In the genomic region with DNA sequence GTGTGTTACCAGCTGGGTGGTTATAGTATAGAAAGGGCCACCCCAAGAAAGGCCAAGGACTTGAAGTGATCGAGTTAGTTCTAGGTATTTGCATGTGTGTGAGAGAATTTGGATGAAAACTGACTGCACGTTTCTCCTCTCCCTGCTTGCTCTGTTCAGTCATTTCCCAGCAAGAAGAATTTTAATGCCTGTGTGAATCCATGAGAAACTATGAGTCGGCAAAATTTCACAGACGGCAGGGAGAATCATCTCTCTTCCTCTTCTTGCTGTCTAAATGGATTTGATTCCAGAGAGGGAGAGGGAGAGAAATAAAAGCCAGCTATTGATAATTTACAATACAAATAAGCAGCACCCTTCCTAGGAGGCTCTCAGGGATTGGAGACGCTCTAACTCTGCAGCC, we compare ENCODE assay signal across 12 cellular contexts.
A peak's percentile ranks its signal among the peaks of the same experiment; 100 is the strongest.
DNase-seq lines count a peak whose midpoint lies in the region; ATAC-seq and TF ChIP-seq lines count a peak whose summit lies in the region.
"Had no signal": no experiment of that assay in that cellular context is flagged by ENCODE, and none has a peak within 500 bp of the region (broad histone marks: within the 10 kb centered on the region; RNA-seq: fewer than 3 reads in every experiment).

No MANE protein-coding gene starts in this region.

- H3K9me3 ChIP-seq in left ventricle myocardium inferior (replicated peaks), result no peaks in the 10 kb centered on the region
- no peaks in the 10 kb centered on the region for H3K9me3 ChIP-seq in gastrocnemius medialis

- H3K4me1 ChIP-seq in left ventricle myocardium inferior, result peaks cover 24% of the 10 kb centered on the region
- H3K4me1 ChIP-seq in gastrocnemius medialis, result peaks cover 3 to 8% of the 10 kb centered on the region in 2 donors

- in situ Hi-C loops in gastrocnemius medialis (cut with MboI; ENCODE audit: low sequenced_read_pairs in 4 of 4), result loop anchor here in 3 of 4 donors (25.0 kb wide), 3 partner anchors 254 to 571 kb away; no protein-coding TSS in a partner anchor

- H3K4me3 ChIP-seq in left ventricle myocardium inferior (no peak overlapping the region), gastrocnemius medialis (no peak overlapping the region)

- TF ChIP-seq CTCF in left ventricle myocardium inferior (IDR thresholded peaks at IDR 0.05; ENCODE audit: borderline replicate concordance) (no peak), brain (conservative IDR thresholded peaks at IDR 0.05) (no peak), mesothelial cell of epicardium (IDR thresholded peaks at IDR 0.05; ENCODE audit: unreplicated experiment) (no peak), gastrocnemius medialis (IDR thresholded peaks at IDR 0.05 in 4 of 5, conservative IDR thresholded peaks at IDR 0.05 in 1 of 5) (no peak)

- H3K9me3 Mint-ChIP-seq in brain (no peaks in the 10 kb centered on the region), mesothelial cell of epicardium (no peaks in the 10 kb centered on the region)

- peak overlapping the region; percentile 66 for H3K27ac ChIP-seq in left ventricle myocardium inferior (replicated peaks)
- no peak overlapping the region for H3K27ac ChIP-seq in gastrocnemius medialis

- intact Hi-C loops in left ventricle myocardium inferior (cut with micrococcal nuclease), result no loop called here
- intact Hi-C loops in left ventricle myocardium superior (cut with micrococcal nuclease), result no loop called here
- intact Hi-C loops in gastrocnemius medialis (cut with DNase I; ENCODE audit: low total_unique reads), result no loop called here

- TF ChIP-seq POLR2A in gastrocnemius medialis (IDR thresholded peaks at IDR 0.05), result no peak

- H3K4me1 Mint-ChIP-seq in brain, result peaks cover 67% of the 10 kb centered on the region
- H3K4me1 Mint-ChIP-seq in mesothelial cell of epicardium, result peaks cover 43% of the 10 kb centered on the region

- H3K27ac Mint-ChIP-seq in brain (peak overlapping the region in 3 of 5 experiments; percentile 21 to 88 (median 57)), mesothelial cell of epicardium (peak overlapping the region; percentile 53)

- H3K27me3 ChIP-seq in left ventricle myocardium inferior (ENCODE audit: low read depth) (no peaks in the 10 kb centered on the region), gastrocnemius medialis (no peaks in the 10 kb centered on the region)

- peak overlapping the region in 3 of 5 experiments; percentile 41 to 71 (median 64) for H3K4me3 Mint-ChIP-seq in brain
- no peak overlapping the region for H3K4me3 Mint-ChIP-seq in mesothelial cell of epicardium

- DNase-seq in left ventricle myocardium inferior (no peak), left ventricle myocardium superior (no peak), mesothelial cell of epicardium (ENCODE audit: low spot score in 2 of 2, unreplicated experiment in 2 of 2) (no peak), gastrocnemius medialis (no peak), islet precursor cell (no peak), NCI-H1436 (lab: John Stamatoyannopoulos, UW) (no peak)
- DNase-seq: AML-193; central memory CD4-positive, alpha-beta T cell; NCI-H2081; SHP77 had no signal

- H3K27me3 Mint-ChIP-seq in brain, result peaks cover 30% of the 10 kb centered on the region
- H3K27me3 Mint-ChIP-seq in mesothelial cell of epicardium (ENCODE audit: low read depth), result no peaks in the 10 kb centered on the region

- H3K36me3 ChIP-seq in left ventricle myocardium inferior (no peaks in the 10 kb centered on the region), gastrocnemius medialis (no peaks in the 10 kb centered on the region)

- ATAC-seq in left ventricle myocardium superior (no peak), gastrocnemius medialis (no peak), GM18858 (IDR thresholded peaks at IDR 0.05; ENCODE audit: unreplicated experiment) (no peak)

- H3K36me3 Mint-ChIP-seq in brain (no peaks in the 10 kb centered on the region), mesothelial cell of epicardium (no peaks in the 10 kb centered on the region)
